8 cellular contexts compared by ENCODE assay signal in genomic region chr2:83081835-83082522, GRCh38.
DNase-seq lines count a peak whose midpoint lies in the region; ATAC-seq and TF ChIP-seq lines count a peak whose summit lies in the region.

No MANE protein-coding gene starts in this region.

- H3K27ac Mint-ChIP-seq in stimulated activated memory B cell treated with anti-CD40 and anti-IgM and Interleukin-4, amounts not matched to agents 10 μg/mL and 1 μg/mL and 100 μg/mL, for 72 hours = no peak overlapping the region
- no peak overlapping the region for H3K27ac Mint-ChIP-seq in T-helper 17 cell

- H3K27me3 ChIP-seq in esophagus muscularis mucosa = no peaks in the 10 kb centered on the region

- intact Hi-C loops in esophagus muscularis mucosa (cut with DNase I) = no loop called here

- H3K4me1 Mint-ChIP-seq in stimulated activated memory B cell treated with anti-CD40 and anti-IgM and Interleukin-4, amounts not matched to agents 10 μg/mL and 1 μg/mL and 100 μg/mL, for 72 hours = no peaks in the 10 kb centered on the region
- no peaks in the 10 kb centered on the region for H3K4me1 Mint-ChIP-seq in T-helper 17 cell

- peak overlapping the region in 1 of 4 donors; percentile 2 for H3K4me3 ChIP-seq in esophagus muscularis mucosa
- H3K4me3 ChIP-seq in retinal pigment epithelial cell (ENCODE audit: low read length) = no peak overlapping the region

- H3K9me3 ChIP-seq in esophagus muscularis mucosa = no peaks in the 10 kb centered on the region
- H3K9me3 ChIP-seq in T-helper 17 cell (ENCODE audit: control insufficient read depth, low read length, poor library complexity, severe bottlenecking) = no peaks in the 10 kb centered on the region

- H3K27ac ChIP-seq in esophagus muscularis mucosa (replicated peaks in 1 of 4) = peak overlapping the region; percentile 32 to 49 (median 43)

- no peaks in the 10 kb centered on the region for H3K27me3 Mint-ChIP-seq in stimulated activated memory B cell treated with anti-CD40 and anti-IgM and Interleukin-4, amounts not matched to agents 10 μg/mL and 1 μg/mL and 100 μg/mL, for 72 hours
- no peaks in the 10 kb centered on the region for H3K27me3 Mint-ChIP-seq in T-helper 17 cell

- no peak for ATAC-seq in stimulated activated memory B cell treated with anti-CD40 and anti-IgM and Interleukin-4, amounts not matched to agents 10 μg/mL and 1 μg/mL and 100 μg/mL, for 72 hours
- ATAC-seq in T-helper 17 cell = no peak

- H3K4me3 Mint-ChIP-seq in stimulated activated memory B cell treated with anti-CD40 and anti-IgM and Interleukin-4, amounts not matched to agents 10 μg/mL and 1 μg/mL and 100 μg/mL, for 72 hours = no peak overlapping the region
- H3K4me3 Mint-ChIP-seq in T-helper 17 cell = no peak overlapping the region

- H3K36me3 ChIP-seq in esophagus muscularis mucosa = no peaks in the 10 kb centered on the region

- no peak for TF ChIP-seq EP300 in esophagus muscularis mucosa (IDR thresholded peaks at IDR 0.05)

- TF ChIP-seq CTCF in esophagus muscularis mucosa (IDR thresholded peaks at IDR 0.05) (no peak), retinal pigment epithelial cell (conservative IDR thresholded peaks at IDR 0.05; ENCODE audit: low read depth, low read length) (no peak)

- 12% methylated on average over 5 of the region's 5 CpGs for WGBS in esophagus muscularis mucosa

- no peaks in the 10 kb centered on the region for H3K36me3 Mint-ChIP-seq in stimulated activated memory B cell treated with anti-CD40 and anti-IgM and Interleukin-4, amounts not matched to agents 10 μg/mL and 1 μg/mL and 100 μg/mL, for 72 hours
- H3K36me3 Mint-ChIP-seq in T-helper 17 cell (ENCODE audit: low read depth) = no peaks in the 10 kb centered on the region

- H3K9me3 Mint-ChIP-seq in stimulated activated memory B cell treated with anti-CD40 and anti-IgM and Interleukin-4, amounts not matched to agents 10 μg/mL and 1 μg/mL and 100 μg/mL, for 72 hours = no peaks in the 10 kb centered on the region

- DNase-seq in DMS 273 (lab: John Stamatoyannopoulos, UW; ENCODE audit: unreplicated experiment) (peak; percentile 2), DMS 273 treated with DMSO at 0.1 percent for 48 hours (lab: John Stamatoyannopoulos, UW) (no peak), NCI-H748 treated with DMSO at 0.1 percent for 48 hours (lab: John Stamatoyannopoulos, UW) (peak; percentile 92), esophagus muscularis mucosa (ENCODE audit: extremely low spot score) (no peak), retinal pigment epithelial cell (ENCODE audit: low read depth) (peak; percentile 63), iPS-NIHi11 (ENCODE audit: low spot score) (no peak), T-helper 17 cell (no peak)

- H3K4me1 ChIP-seq in esophagus muscularis mucosa = peaks cover 14 to 30% (median 25%) of the 10 kb centered on the region in 4 donors

- TF ChIP-seq POLR2A in esophagus muscularis mucosa (IDR thresholded peaks at IDR 0.05; ENCODE audit: low read depth) = no peak

Comparison
In these comparisons a context has a peak if more than half of its experiments do, and no peak if none do; other contexts are left out.
1. DNase-seq: peak in DMS 273 (single experiment), NCI-H748 treated with DMSO at 0.1 percent for 48 hours (single experiment) and retinal pigment epithelial cell (single experiment); none in DMS 273 treated with DMSO at 0.1 percent for 48 hours (single experiment), esophagus muscularis mucosa (single experiment), iPS-NIHi11 (single experiment) and T-helper 17 cell (0 of 3).